In genomic region chr19:10861118-10861651, GRCh38 we compare ENCODE assay signal across 8 cellular contexts. TPM values are rescaled to one million over a fixed set of nuclear protein-coding genes. Genes with fewer than 3 reads are reported as not detected.
DNase-seq lines count a peak whose midpoint lies in the region; ATAC-seq and FAIRE-seq lines count a peak whose summit lies in the region.

No MANE protein-coding gene starts in this region.

- no peaks in the 10 kb centered on the region for H3K27me3 ChIP-seq in small intestine (ENCODE audit: control insufficient read depth in 2 of 2, insufficient read depth in 2 of 2, low read length in 2 of 2)

- no peaks in the 10 kb centered on the region for H3K4me1 ChIP-seq in small intestine (ENCODE audit: control insufficient read depth in 2 of 2, insufficient read depth in 1 of 2, low read depth in 1 of 2, low read length in 1 of 2)

- H3K4me3 ChIP-seq in small intestine (ENCODE audit: low read depth in 1 of 2, low read length in 2 of 2), result no peak overlapping the region

- POLR2A ChIA-PET in activated CD4-positive, alpha-beta T cell treated with anti-CD3 and anti-CD28 coated beads for 36 hours (lab: Charles Lee), result interaction anchor here (0.6 kb wide), 1 partner anchor 94 kb away, joined by 5 read pairs; no protein-coding TSS in a partner anchor

- H3K27ac Mint-ChIP-seq in activated CD4-positive, alpha-beta T cell treated with anti-CD3 and anti-CD28 coated beads for 36 hours, result no peak overlapping the region
- H3K27ac Mint-ChIP-seq in dendritic cell treated with granulocyte-macrophage colony-stimulating factor and Interleukin-4, amounts not matched to agents 40 ng/mL and 50 ng/mL, for 4 days, result peak overlapping the region; percentile 60

- WGBS in small intestine, 3 donors, result 66 to 69% (median 66%) methylated on average over 6 to 7 of the region's 7 CpGs

- ATAC-seq in activated CD4-positive, alpha-beta T cell treated with anti-CD3 and anti-CD28 coated beads for 36 hours, result no peak
- ATAC-seq in HG02938 (IDR thresholded peaks at IDR 0.05; ENCODE audit: unreplicated experiment) (no peak), GM18861 (IDR thresholded peaks at IDR 0.05; ENCODE audit: unreplicated experiment) (no peak)

- no peaks in the 10 kb centered on the region for H3K36me3 Mint-ChIP-seq in activated CD4-positive, alpha-beta T cell treated with anti-CD3 and anti-CD28 coated beads for 36 hours (ENCODE audit: low read depth)
- peaks cover 39% of the 10 kb centered on the region for H3K36me3 Mint-ChIP-seq in dendritic cell treated with granulocyte-macrophage colony-stimulating factor and Interleukin-4, amounts not matched to agents 40 ng/mL and 50 ng/mL, for 4 days (ENCODE audit: low read depth)

- H3K4me3 Mint-ChIP-seq in activated CD4-positive, alpha-beta T cell treated with anti-CD3 and anti-CD28 coated beads for 36 hours, result no peak overlapping the region
- no peak overlapping the region for H3K4me3 Mint-ChIP-seq in dendritic cell treated with granulocyte-macrophage colony-stimulating factor and Interleukin-4, amounts not matched to agents 40 ng/mL and 50 ng/mL, for 4 days

- intact Hi-C loops in activated CD4-positive, alpha-beta T cell treated with anti-CD3 and anti-CD28 coated beads for 36 hours (cut with DNase I, micrococcal nuclease), result no loop called here
- intact Hi-C loops in dendritic cell treated with granulocyte-macrophage colony-stimulating factor and Interleukin-4, amounts not matched to agents 40 ng/mL and 50 ng/mL, for 4 days (cut with micrococcal nuclease), result loop anchor here (10.0 kb wide), 1 partner anchor 76 kb away; no protein-coding TSS in a partner anchor

- CTCF ChIA-PET in activated CD4-positive, alpha-beta T cell treated with anti-CD3 and anti-CD28 coated beads for 36 hours (lab: Charles Lee), result interaction anchor here (0.6 to 2.6 kb wide), 11 partner anchors 9 to 254 kb away, joined by 3 to 9 read pairs (median 3); partner anchors contain the start of genes C19orf38, DNM2 and TMED1

- H3K27ac ChIP-seq in small intestine (ENCODE audit: low read depth in 1 of 2, low read length in 1 of 2), result no peak overlapping the region

- H3K9me3 ChIP-seq in small intestine (ENCODE audit: control insufficient read depth, low read depth), result no peaks in the 10 kb centered on the region

- H3K9me3 Mint-ChIP-seq in activated CD4-positive, alpha-beta T cell treated with anti-CD3 and anti-CD28 coated beads for 36 hours (ENCODE audit: low read depth), result no peaks in the 10 kb centered on the region
- H3K9me3 Mint-ChIP-seq in dendritic cell treated with granulocyte-macrophage colony-stimulating factor and Interleukin-4, amounts not matched to agents 40 ng/mL and 50 ng/mL, for 4 days, result no peaks in the 10 kb centered on the region

- H3K36me3 ChIP-seq in small intestine (ENCODE audit: control insufficient read depth in 2 of 2, insufficient read depth in 2 of 2, low read length in 2 of 2), result no peaks in the 10 kb centered on the region

- H3K27me3 Mint-ChIP-seq in activated CD4-positive, alpha-beta T cell treated with anti-CD3 and anti-CD28 coated beads for 36 hours, result no peaks in the 10 kb centered on the region
- H3K27me3 Mint-ChIP-seq in dendritic cell treated with granulocyte-macrophage colony-stimulating factor and Interleukin-4, amounts not matched to agents 40 ng/mL and 50 ng/mL, for 4 days, result no peaks in the 10 kb centered on the region

- DNase-seq in activated CD4-positive, alpha-beta T cell treated with anti-CD3 and anti-CD28 coated beads for 36 hours, result peak; percentile 68
- DNase-seq in activated CD4-positive, alpha-beta T cell treated with anti-CD3 and anti-CD28 coated beads for 1 hour, result no peak
- DNase-seq in RKO (ENCODE audit: low spot score) (peak; percentile 69), small intestine (peak; percentile 52), cerebellum (ENCODE audit: low spot score) (no peak)

- FAIRE-seq in small intestine (lab: Jason Lieb, UNC), result no peak

- H3K4me1 Mint-ChIP-seq in activated CD4-positive, alpha-beta T cell treated with anti-CD3 and anti-CD28 coated beads for 36 hours, result peaks cover 8% of the 10 kb centered on the region
- peaks cover 43% of the 10 kb centered on the region for H3K4me1 Mint-ChIP-seq in dendritic cell treated with granulocyte-macrophage colony-stimulating factor and Interleukin-4, amounts not matched to agents 40 ng/mL and 50 ng/mL, for 4 days (ENCODE audit: low read depth)

RNA-seq across cellular contexts. Expression of gene CARM1, which starts 10.2 kb away (rescaled TPM):
- total RNA-seq in activated CD4-positive, alpha-beta T cell treated with anti-CD3 and anti-CD28 coated beads for 36 hours, result 10 to 100 TPM; 82.3 to 96.8 TPM
- polyA plus RNA-seq in small intestine, result 10 to 100 TPM; 30.0 to 48.9 (median 30.4) TPM
- 26.0 TPM for total RNA-seq in cerebellum

RNA-seq across cellular contexts. Expression of gene C19orf38, which starts 13.0 kb away (rescaled TPM):
- 1 to 10 TPM; 2.7 to 3.6 TPM for total RNA-seq in activated CD4-positive, alpha-beta T cell treated with anti-CD3 and anti-CD28 coated beads for 36 hours
- 1 to 10 TPM; 1.1 to 2.2 (median 1.4) TPM for polyA plus RNA-seq in small intestine
- 0.54 TPM for total RNA-seq in cerebellum

RNA-seq across cellular contexts. Expression of gene TMED1, which starts 25.2 kb away (rescaled TPM):
- total RNA-seq in activated CD4-positive, alpha-beta T cell treated with anti-CD3 and anti-CD28 coated beads for 36 hours, result 10 to 100 TPM in 1 of 2 experiments, 1 to 10 TPM in 1; 8.7 to 15.3 TPM
- polyA plus RNA-seq in small intestine, result 10 to 100 TPM; 21.0 to 29.0 (median 22.2) TPM
- total RNA-seq in cerebellum, result 8.0 TPM

Comparison
In these comparisons a context has a peak if more than half of its experiments do, and no peak if none do; other contexts are left out.
1. DNase-seq: peak in activated CD4-positive, alpha-beta T cell treated with anti-CD3 and anti-CD28 coated beads for 36 hours (single experiment), RKO (single experiment) and small intestine (single experiment); none in activated CD4-positive, alpha-beta T cell treated with anti-CD3 and anti-CD28 coated beads for 1 hour (single experiment) and cerebellum (single experiment).